In the genomic region with DNA sequence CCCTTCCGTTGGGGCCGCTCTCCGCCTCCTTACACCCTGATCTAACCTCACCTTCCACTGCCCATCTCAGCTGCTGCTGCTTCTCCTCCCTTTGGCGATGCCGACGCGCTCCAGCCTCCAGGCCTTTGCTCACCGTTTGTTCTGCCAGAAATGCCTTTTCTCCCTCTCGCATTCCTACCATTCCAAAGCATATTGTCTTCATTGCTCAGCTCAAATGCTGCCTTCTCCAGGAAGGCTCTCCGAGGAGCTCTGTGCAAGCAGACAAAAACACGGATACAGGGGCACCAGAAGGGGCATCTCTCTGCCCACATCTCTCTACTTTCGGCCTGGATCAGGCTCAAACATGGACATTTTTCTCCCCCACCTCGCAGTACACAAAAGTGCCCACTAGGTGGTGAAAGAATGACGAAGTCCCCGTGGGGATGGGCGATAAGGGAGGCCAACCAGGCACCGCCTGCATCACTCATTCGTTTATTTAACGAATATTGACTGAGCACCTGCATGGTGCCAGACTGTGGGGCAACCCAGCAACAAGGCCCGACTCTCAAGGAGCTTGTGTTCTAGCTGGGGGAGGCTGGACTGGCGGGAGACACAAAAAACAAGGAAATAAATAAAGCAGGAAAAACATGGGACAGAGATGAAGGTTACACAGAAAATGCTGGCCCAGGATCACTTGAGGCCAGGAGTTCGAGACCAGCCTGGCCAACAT, we compare ENCODE assay signal across 8 cellular contexts. TPM values are rescaled to one million over a fixed set of nuclear protein-coding genes. Genes with fewer than 3 reads are reported as not detected.
DNase-seq lines count a peak whose midpoint lies in the region; ATAC-seq and TF ChIP-seq lines count a peak whose summit lies in the region.

No MANE protein-coding gene starts in this region.

- H2BK120ac ChIP-seq in trophoblast cell (ENCODE audit: insufficient read depth, low read length, poor library complexity) = peak overlapping the region; percentile 27

- TF ChIP-seq POLR2A in transverse colon (IDR thresholded peaks at IDR 0.05) = no peak

- no CpG with 5 or more reads among the region's 22 CpGs for WGBS in trophoblast cell (ENCODE audit: extremely low coverage, insufficient coverage, insufficient read length)
- 20 to 26% methylated on average over 8 to 22 of the region's 22 CpGs for WGBS in transverse colon (ENCODE audit: low coverage in 1 of 2), 2 donors

- in situ Hi-C loops in transverse colon (cut with MboI; ENCODE audit: low pct_ligation_motif_present in 1 of 4, low pct_unique_long_range_greater_than_20kb in 1 of 4, low sequenced_read_pairs in 3 of 4) = no loop called here

- H3K18ac ChIP-seq in trophoblast cell (ENCODE audit: low read length) = no peak overlapping the region

- no peak overlapping the region for H3K4ac ChIP-seq in trophoblast cell (ENCODE audit: low read depth, low read length)

- CTCF ChIA-PET in activated naive CD4-positive, alpha-beta T cell treated with anti-CD3 and anti-CD28 coated beads for 36 hours (lab: Charles Lee) = interaction anchor here (0.6 to 3.1 kb wide), 14 partner anchors 8 to 429 kb away, joined by 3 to 15 read pairs (median 4); no protein-coding TSS in a partner anchor

- H3K4me1 Mint-ChIP-seq in activated naive CD4-positive, alpha-beta T cell treated with anti-CD3 and anti-CD28 coated beads for 36 hours (ENCODE audit: low read depth) = peaks cover 15% of the 10 kb centered on the region
- H3K4me1 Mint-ChIP-seq in glutamatergic neuron (ENCODE audit: low read depth, unreplicated experiment) = peaks cover 14% of the 10 kb centered on the region

- TF ChIP-seq CTCF in GM06990 (IDR thresholded peaks at IDR 0.05; ENCODE audit: insufficient read depth, low read length, poor library complexity, severe bottlenecking) (peak; percentile 87), glutamatergic neuron (IDR thresholded peaks at IDR 0.05; ENCODE audit: partially characterized antibody, unreplicated experiment) (peak; percentile 96), transverse colon (IDR thresholded peaks at IDR 0.05) (peak; percentile 80 to 90 (median 87))

- H2BK5ac ChIP-seq in trophoblast cell (ENCODE audit: low read depth, low read length, poor library complexity) = no peak overlapping the region

- peak overlapping the region; percentile 8 for H2BK12ac ChIP-seq in trophoblast cell (ENCODE audit: low read length)

- no peak overlapping the region for H2AFZ ChIP-seq in trophoblast cell (ENCODE audit: insufficient read depth, low read length, poor library complexity)

- H3K36me3 ChIP-seq in GM06990 (ENCODE audit: control insufficient read depth, insufficient read depth, low read length) (no peaks in the 10 kb centered on the region), KOPT-K1 (ENCODE audit: insufficient read depth, low read length) (no peaks in the 10 kb centered on the region), SJSA1 (no peaks in the 10 kb centered on the region), trophoblast cell (ENCODE audit: control insufficient read depth in 1 of 2, insufficient read depth in 2 of 2, low read length in 2 of 2) (no peaks in the 10 kb centered on the region), transverse colon (no peaks in the 10 kb centered on the region)

- no peaks in the 10 kb centered on the region for H3K9me3 ChIP-seq in KOPT-K1 (ENCODE audit: insufficient read depth, low read length, poor library complexity, severe bottlenecking)
- no peaks in the 10 kb centered on the region for H3K9me3 ChIP-seq in SJSA1 (replicated peaks)
- no peaks in the 10 kb centered on the region for H3K9me3 ChIP-seq in trophoblast cell (ENCODE audit: insufficient read depth, low read depth, low read length)
- H3K9me3 ChIP-seq in transverse colon = no peaks in the 10 kb centered on the region

- H3K27me3 Mint-ChIP-seq in activated naive CD4-positive, alpha-beta T cell treated with anti-CD3 and anti-CD28 coated beads for 36 hours (ENCODE audit: low read depth) = peaks cover 5% of the 10 kb centered on the region
- peaks cover 10% of the 10 kb centered on the region for H3K27me3 Mint-ChIP-seq in glutamatergic neuron (ENCODE audit: unreplicated experiment)

- peaks cover 6% of the 10 kb centered on the region for H3K79me1 ChIP-seq in trophoblast cell (ENCODE audit: low read length)

- no peaks in the 10 kb centered on the region for H3K36me3 Mint-ChIP-seq in activated naive CD4-positive, alpha-beta T cell treated with anti-CD3 and anti-CD28 coated beads for 36 hours (ENCODE audit: low read depth)
- H3K36me3 Mint-ChIP-seq in glutamatergic neuron (ENCODE audit: unreplicated experiment) = no peaks in the 10 kb centered on the region

- H3K27ac Mint-ChIP-seq in activated naive CD4-positive, alpha-beta T cell treated with anti-CD3 and anti-CD28 coated beads for 36 hours = no peak overlapping the region
- peak overlapping the region; percentile 79 for H3K27ac Mint-ChIP-seq in glutamatergic neuron (ENCODE audit: unreplicated experiment)

- no peak overlapping the region for H4K8ac ChIP-seq in trophoblast cell (ENCODE audit: low read depth, low read length)

- DNase-seq in GM06990 (ENCODE audit: extremely low read depth, insufficient read length) (peak; percentile 53), SJSA1 (ENCODE audit: low read depth in 1 of 2, low spot score in 2 of 2) (peak; percentile 66), glutamatergic neuron (peak; percentile 84), trophoblast cell (peak; percentile 74 to 91), transverse colon (peak; percentile 78)
- peak; percentile 90 for DNase-seq in activated naive CD4-positive, alpha-beta T cell treated with anti-CD3 and anti-CD28 coated beads for 36 hours

- H3K9me3 Mint-ChIP-seq in activated naive CD4-positive, alpha-beta T cell treated with anti-CD3 and anti-CD28 coated beads for 36 hours = no peaks in the 10 kb centered on the region
- peaks cover 2% of the 10 kb centered on the region for H3K9me3 Mint-ChIP-seq in glutamatergic neuron (ENCODE audit: unreplicated experiment)

- H2AK5ac ChIP-seq in trophoblast cell (ENCODE audit: low read length) = no peak overlapping the region

- no peak for TF ChIP-seq EP300 in transverse colon (IDR thresholded peaks at IDR 0.05; ENCODE audit: low read depth)

- no peak overlapping the region for H3K14ac ChIP-seq in trophoblast cell (ENCODE audit: low read length)

- peak overlapping the region; percentile 5 for H3K27ac ChIP-seq in KOPT-K1 (ENCODE audit: low read depth, low read length, poor library complexity, severe bottlenecking)
- H3K27ac ChIP-seq in SJSA1 = no peak overlapping the region
- peak overlapping the region; percentile 38 for H3K27ac ChIP-seq in trophoblast cell (ENCODE audit: low read depth, low read length)
- H3K27ac ChIP-seq in transverse colon = peak overlapping the region in 3 of 4 donors; percentile 8 to 25 (median 8)

- H3K27me3 ChIP-seq in GM06990 (replicated peaks; ENCODE audit: control insufficient read depth, insufficient read depth, low read length) = no peaks in the 10 kb centered on the region
- H3K27me3 ChIP-seq in SJSA1 (replicated peaks) = no peaks in the 10 kb centered on the region
- no peaks in the 10 kb centered on the region for H3K27me3 ChIP-seq in trophoblast cell (ENCODE audit: insufficient read depth, low read length)
- H3K27me3 ChIP-seq in transverse colon = no peaks in the 10 kb centered on the region

- no peak overlapping the region for H3K23ac ChIP-seq in trophoblast cell (ENCODE audit: low read length)

- H3K4me1 ChIP-seq in SJSA1 (replicated peaks) (peaks cover 9% of the 10 kb centered on the region), trophoblast cell (ENCODE audit: control insufficient read depth in 1 of 2, insufficient read depth in 2 of 2, low read length in 2 of 2) (peaks cover 12% of the 10 kb centered on the region in 2 experiments), transverse colon (peaks cover 0 to 7% (median 0%) of the 10 kb centered on the region in 4 donors)

- H3K9ac ChIP-seq in trophoblast cell (ENCODE audit: low read length) = no peak overlapping the region

- no peak overlapping the region for H4K12ac ChIP-seq in trophoblast cell (ENCODE audit: low read depth, low read length)

- H4K91ac ChIP-seq in trophoblast cell (ENCODE audit: low read depth, low read length) = no peak overlapping the region

- H3K4me3 Mint-ChIP-seq in activated naive CD4-positive, alpha-beta T cell treated with anti-CD3 and anti-CD28 coated beads for 36 hours = peak overlapping the region; percentile 34
- no peak overlapping the region for H3K4me3 Mint-ChIP-seq in glutamatergic neuron (ENCODE audit: unreplicated experiment)

- peak overlapping the region; percentile 46 for H3K4me2 ChIP-seq in trophoblast cell (ENCODE audit: low read length)

- intact Hi-C loops in activated naive CD4-positive, alpha-beta T cell treated with anti-CD3 and anti-CD28 coated beads for 36 hours (cut with micrococcal nuclease) = loop anchor here (1.0 to 2.0 kb wide), 3 partner anchors 50 to 180 kb away; partner anchors contain the start of genes POLR1E and ZBTB5
- intact Hi-C loops in transverse colon (cut with DNase I; ENCODE audit: low total_unique reads) = no loop called here

- no peak for ATAC-seq in GM19397 (IDR thresholded peaks at IDR 0.05; ENCODE audit: unreplicated experiment)

- H3K4me3 ChIP-seq in GM06990 (replicated peaks; ENCODE audit: low read depth, low read length) = no peak overlapping the region
- H3K4me3 ChIP-seq in SJSA1 = no peak overlapping the region
- H3K4me3 ChIP-seq in trophoblast cell (ENCODE audit: low read depth, low read length) = no peak overlapping the region
- H3K4me3 ChIP-seq in transverse colon = no peak overlapping the region

- no peaks in the 10 kb centered on the region for H3K79me2 ChIP-seq in trophoblast cell (ENCODE audit: control insufficient read depth, insufficient read depth, low read length, poor library complexity)

RNA-seq across cellular contexts. Expression of gene GRHPR, which starts 7.3 kb away (rescaled TPM):
- 55.8 and 75.1 TPM in 2 replicates for total RNA-seq in SJSA1 (2014; rRNA removed; shearing (Covaris generic))
- 10 to 100 TPM; 72.8 to 75.6 TPM for total RNA-seq in activated naive CD4-positive, alpha-beta T cell treated with anti-CD3 and anti-CD28 coated beads for 36 hours
- total RNA-seq in glutamatergic neuron (ENCODE audit: unreplicated experiment) (78.1 TPM), transverse colon (100 to 1,000 TPM in 3 of 4 donors, 10 to 100 TPM in 1; 48.6 to 131 (median 104) TPM)
- 70.1 and 73.9 TPM in 2 replicates for polyA plus RNA-seq in trophoblast cell (2013)

RNA-seq across cellular contexts. Expression of gene ZBTB5, which starts 50.1 kb away (rescaled TPM):
- total RNA-seq in SJSA1 (2014; rRNA removed; shearing (Covaris generic)) = 12.8 and 13.7 TPM in 2 replicates
- 10 to 100 TPM; 10.2 TPM for total RNA-seq in activated naive CD4-positive, alpha-beta T cell treated with anti-CD3 and anti-CD28 coated beads for 36 hours
- total RNA-seq in glutamatergic neuron (ENCODE audit: unreplicated experiment) (14.3 TPM), transverse colon (10 to 100 TPM in 3 of 4 donors, 1 to 10 TPM in 1; 3.2 to 14.6 (median 12.8) TPM)
- 11.2 and 11.3 TPM in 2 replicates for polyA plus RNA-seq in trophoblast cell (2013)
